In the genomic region with DNA sequence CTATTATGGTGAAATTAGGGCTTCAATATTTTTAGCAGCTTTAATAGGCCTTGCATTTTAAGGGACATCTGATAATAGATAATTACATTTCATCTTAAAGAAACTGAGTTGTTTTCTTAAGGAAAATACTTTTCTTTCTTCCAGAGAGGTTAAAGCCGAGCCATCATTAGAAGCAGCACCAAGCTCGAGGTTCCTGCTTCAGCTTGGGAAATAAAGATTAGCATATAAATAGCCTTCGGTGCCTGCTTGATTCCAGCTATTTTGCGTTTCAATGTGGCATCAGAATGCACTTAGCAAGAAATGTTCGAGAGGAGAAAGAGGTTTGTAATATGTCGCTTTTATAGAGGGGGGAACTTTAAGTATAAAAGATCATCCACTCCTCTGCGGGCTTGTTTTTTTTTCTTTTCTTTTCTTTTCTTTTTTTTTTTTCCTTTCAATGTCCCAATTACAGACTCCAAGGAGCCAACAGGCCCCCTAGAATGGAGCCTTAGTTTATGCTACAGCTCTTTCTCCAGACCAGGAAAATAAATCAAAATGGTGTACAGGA, we compare ENCODE assay signal across 16 cellular contexts.
DNase-seq lines count a peak whose midpoint lies in the region; ATAC-seq and TF ChIP-seq lines count a peak whose summit lies in the region.
"Had no signal": no experiment of that assay in that cellular context is flagged by ENCODE, and none has a peak within 500 bp of the region (broad histone marks: within the 10 kb centered on the region; RNA-seq: fewer than 3 reads in every experiment).

No MANE protein-coding gene starts in this region.

- no peaks in the 10 kb centered on the region for H3K9me3 Mint-ChIP-seq in HFFc6
- H3K9me3 Mint-ChIP-seq: activated B cell treated with CpG ODN at 0.5 μM for 24 hours, T-cell had no signal

- H3K4me1 Mint-ChIP-seq in HFFc6 (ENCODE audit: low read depth): no peaks in the 10 kb centered on the region
- H3K4me1 Mint-ChIP-seq: activated B cell treated with CpG ODN at 0.5 μM for 24 hours, immature natural killer cell had no signal

- H3K4me3 ChIP-seq in SK-N-SH (ENCODE audit: low read depth in 2 of 2, low read length in 1 of 2) (no peak overlapping the region), esophagus (ENCODE audit: low read depth in 1 of 2, low read length in 2 of 2) (peak overlapping the region in 1 of 2 donors; percentile 37)
- H3K4me3 ChIP-seq: mucosa of descending colon, prostate gland had no signal

- H3K9ac ChIP-seq in SK-N-SH: no peak overlapping the region

- H4K20me1 ChIP-seq in SK-N-SH (ENCODE audit: insufficient read depth): no peaks in the 10 kb centered on the region

- TF ChIP-seq CTCF in SK-N-SH (IDR thresholded peaks at IDR 0.05): no peak
- TF ChIP-seq CTCF in HFFc6 (IDR thresholded peaks at IDR 0.05): no peak

- H3K4me1 ChIP-seq in SK-N-SH (ENCODE audit: control insufficient read depth in 1 of 2, insufficient read depth in 2 of 2, low read depth in 1 of 2, low read length in 1 of 2) (peaks cover 0 to 13% of the 10 kb centered on the region in 2 experiments; a peak in 1 of 4 replicates), esophagus (ENCODE audit: control insufficient read depth in 2 of 2, insufficient read depth in 2 of 2, low read length in 1 of 2) (peaks cover 6 to 12% of the 10 kb centered on the region in 2 donors)

- H3K36me3 Mint-ChIP-seq in HFFc6 (ENCODE audit: low read depth): no peaks in the 10 kb centered on the region
- H3K36me3 Mint-ChIP-seq: immature natural killer cell, T-cell had no signal

- H3K9me3 ChIP-seq in SK-N-SH (no peaks in the 10 kb centered on the region), esophagus (ENCODE audit: control insufficient read depth in 2 of 2, insufficient read depth in 1 of 2, low read depth in 1 of 2, low read length in 1 of 2) (no peaks in the 10 kb centered on the region)
- H3K9me3 ChIP-seq: mucosa of descending colon, prostate gland had no signal

- 31% methylated on average over 7 of the region's 7 CpGs for WGBS in SK-N-SH (ENCODE audit: low lambda C conversion rate)
- 33 to 42% methylated on average over 7 of the region's 7 CpGs for WGBS in esophagus, 2 donors

- no peaks in the 10 kb centered on the region for H3K79me2 ChIP-seq in SK-N-SH (ENCODE audit: insufficient read depth)

- no peaks in the 10 kb centered on the region for H3K9me2 ChIP-seq in SK-N-SH

- TF ChIP-seq RAD21 in SK-N-SH (IDR thresholded peaks at IDR 0.05; ENCODE audit: low read length): no peak

- H3K4me3 Mint-ChIP-seq in HFFc6: no peak overlapping the region
- H3K4me3 Mint-ChIP-seq: activated B cell treated with CpG ODN at 0.5 μM for 24 hours, immature natural killer cell, T-cell had no signal

- no peak overlapping the region for H2AFZ ChIP-seq in SK-N-SH (ENCODE audit: low read depth)

- no peak overlapping the region for H3K27ac Mint-ChIP-seq in HFFc6
- H3K27ac Mint-ChIP-seq: activated B cell treated with CpG ODN at 0.5 μM for 24 hours, immature natural killer cell, T-cell had no signal

- H3F3A ChIP-seq in SK-N-SH (replicated peaks; ENCODE audit: insufficient read depth): no peaks in the 10 kb centered on the region

- ATAC-seq in SK-N-SH treated with all-trans-retinoic acid at 6 μM for 48 hours: no peak
- no peak for ATAC-seq in GM21786 (IDR thresholded peaks at IDR 0.05; ENCODE audit: unreplicated experiment)
- ATAC-seq: HepG2, T-cell had no signal

- DNase-seq in SK-N-SH (no peak), middle frontal gyrus (ENCODE audit: extremely low spot score, low spot score) (peak; percentile 4), HT-29 (ENCODE audit: low spot score) (no peak), HFFc6 (no peak)
- DNase-seq in stimulated activated naive CD4-positive, alpha-beta T cell (lab: John Stamatoyannopoulos, UW): no peak
- DNase-seq: activated B cell treated with CpG ODN at 0.5 μM for 24 hours; activated effector memory CD4-positive, alpha-beta T cell treated with anti-CD3 and anti-CD28 coated beads, Interleukin-2, amount 50 U/mL, for 16 hours; immature natural killer cell; NCI-H2081; T-cell had no signal

- H3K27me3 Mint-ChIP-seq in HFFc6 (ENCODE audit: insufficient read depth): peaks cover 11% of the 10 kb centered on the region; the same call in 1 of the 2 replicates

- no peaks in the 10 kb centered on the region; the same call in 1 of the 2 replicates for H3K27me3 ChIP-seq in SK-N-SH (ENCODE audit: insufficient read depth)
- no peaks in the 10 kb centered on the region for H3K27me3 ChIP-seq in esophagus (ENCODE audit: control insufficient read depth in 1 of 2, insufficient read depth in 2 of 2, low read length in 2 of 2)

- H3K4me2 ChIP-seq in SK-N-SH: peak overlapping the region; percentile 37; the same call in 1 of the 2 replicates

- no peaks in the 10 kb centered on the region for H3K36me3 ChIP-seq in SK-N-SH (replicated peaks in 1 of 2; ENCODE audit: control insufficient read depth in 1 of 2, insufficient read depth in 2 of 2, low read length in 1 of 2)
- no peaks in the 10 kb centered on the region for H3K36me3 ChIP-seq in esophagus (ENCODE audit: control insufficient read depth in 2 of 2, insufficient read depth in 2 of 2, low read length in 1 of 2)
- H3K36me3 ChIP-seq: prostate gland had no signal

- no peak for TF ChIP-seq EP300 in SK-N-SH (IDR thresholded peaks at IDR 0.05; ENCODE audit: borderline replicate concordance in 1 of 2, low read depth in 1 of 2, low read length in 1 of 2)

- no peak overlapping the region for H3K27ac ChIP-seq in SK-N-SH (ENCODE audit: low read depth in 2 of 2, low read length in 1 of 2)
- H3K27ac ChIP-seq in esophagus (ENCODE audit: low read depth in 2 of 2, low read length in 1 of 2): peak overlapping the region; percentile 57 to 66
- H3K27ac ChIP-seq: prostate gland had no signal

- CTCF ChIA-PET in SK-N-SH (lab: Yijun Ruan, JAX): no interaction called here

- POLR2A ChIA-PET in SK-N-SH (lab: Yijun Ruan, JAX): no interaction called here

TF ChIP-seq in SK-N-SH, 30 proteins besides CTCF, POLR2A, EP300 and RAD21 (continues in another document):
- no peak for TF ChIP-seq RXRA (IDR thresholded peaks at IDR 0.05; ENCODE audit: borderline replicate concordance, low read depth)
- TF ChIP-seq REST (IDR thresholded peaks at IDR 0.05; ENCODE audit: low read depth, low read length): no peak
- TF ChIP-seq MXI1 (IDR thresholded peaks at IDR 0.05; ENCODE audit: low read depth, low read length): no peak
- TF ChIP-seq SMC3 (IDR thresholded peaks at IDR 0.05; ENCODE audit: low read depth, low read length): no peak
- no peak for TF ChIP-seq ELF1 (IDR thresholded peaks at IDR 0.05)
- no peak for TF ChIP-seq RFX5 (IDR thresholded peaks at IDR 0.05; ENCODE audit: low read length)

TF ChIP-seq in SK-N-SH treated with all-trans-retinoic acid at 6 μM for 48 hours, 23 proteins besides CTCF, POLR2A, EP300 and RAD21:
- TF ChIP-seq ZNF8 (CRISPR knock-in tag; IDR thresholded peaks at IDR 0.05) (no peak), RARB (CRISPR knock-in tag; IDR thresholded peaks at IDR 0.05) (no peak), ZFP3 (CRISPR knock-in tag; IDR thresholded peaks at IDR 0.05) (no peak), CSDC2 (CRISPR knock-in tag; IDR thresholded peaks at IDR 0.05) (no peak), PATZ1 (CRISPR knock-in tag; IDR thresholded peaks at IDR 0.05; ENCODE audit: borderline replicate concordance) (no peak), ESRRG (CRISPR knock-in tag; IDR thresholded peaks at IDR 0.05) (no peak), PPARA (CRISPR knock-in tag; IDR thresholded peaks at IDR 0.05; ENCODE audit: borderline replicate concordance) (no peak), ISL1 (CRISPR knock-in tag; IDR thresholded peaks at IDR 0.05) (no peak), TCF4 (CRISPR knock-in tag; IDR thresholded peaks at IDR 0.05; ENCODE audit: borderline replicate concordance) (no peak)
- TF ChIP-seq, protein P1, sequence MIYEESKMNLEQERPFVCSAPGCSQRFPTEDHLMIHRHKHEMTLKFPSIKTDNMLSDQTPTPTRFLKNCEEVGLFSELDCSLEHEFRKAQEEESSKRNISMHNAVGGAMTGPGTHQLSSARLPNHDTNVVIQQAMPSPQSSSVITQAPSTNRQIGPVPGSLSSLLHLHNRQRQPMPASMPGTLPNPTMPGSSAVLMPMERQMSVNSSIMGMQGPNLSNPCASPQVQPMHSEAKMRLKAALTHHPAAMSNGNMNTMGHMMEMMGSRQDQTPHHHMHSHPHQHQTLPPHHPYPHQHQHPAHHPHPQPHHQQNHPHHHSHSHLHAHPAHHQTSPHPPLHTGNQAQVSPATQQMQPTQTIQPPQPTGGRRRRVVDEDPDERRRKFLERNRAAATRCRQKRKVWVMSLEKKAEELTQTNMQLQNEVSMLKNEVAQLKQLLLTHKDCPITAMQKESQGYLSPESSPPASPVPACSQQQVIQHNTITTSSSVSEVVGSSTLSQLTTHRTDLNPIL (CRISPR knock-in tag; IDR thresholded peaks at IDR 0.05; ENCODE audit: low read depth): no peak
TF ChIP-seq in SK-N-SH treated with all-trans-retinoic acid at 6 μM for 48 hours: peak in this region for 0.

Comparison
In these comparisons a context has a peak if more than half of its experiments do, and no peak if none do; other contexts are left out.
1. H3K27ac ChIP-seq: peak in esophagus (2 of 2); none in SK-N-SH (0 of 2).